1 cellular context compared by ENCODE assay signal in genomic region chr4:82423245-82424054, GRCh38.
TF ChIP-seq lines count a peak whose summit lies in the region.

No MANE protein-coding gene starts in this region.

TF ChIP-seq in H1, 55 proteins besides CTCF, POLR2A, EP300 and RAD21:
- no peak for TF ChIP-seq MAFK (IDR thresholded peaks at IDR 0.05; ENCODE audit: low read depth, low read length)
- TF ChIP-seq CBX8 (IDR thresholded peaks at IDR 0.05; ENCODE audit: borderline replicate concordance, low read depth, low read length) = no peak
- TF ChIP-seq CHD1 (IDR thresholded peaks at IDR 0.05; ENCODE audit: low read depth, low read length) = no peak
- TF ChIP-seq KDM4A (IDR thresholded peaks at IDR 0.05; ENCODE audit: low read depth, low read length, severe bottlenecking) = no peak
- no peak for TF ChIP-seq CEBPB (IDR thresholded peaks at IDR 0.05; ENCODE audit: low read depth, low read length)
- no peak for TF ChIP-seq EGR1 (IDR thresholded peaks at IDR 0.05; ENCODE audit: borderline replicate concordance, low read depth, low read length)
- no peak for TF ChIP-seq SIX5 (IDR thresholded peaks at IDR 0.05; ENCODE audit: low read depth, low read length)
- no peak for TF ChIP-seq POU5F1 (IDR thresholded peaks at IDR 0.05; ENCODE audit: low read depth, low read length)
- TF ChIP-seq EZH2 (IDR thresholded peaks at IDR 0.05; ENCODE audit: low read depth, low read length, severe bottlenecking) = no peak
- TF ChIP-seq CHD7 (IDR thresholded peaks at IDR 0.05; ENCODE audit: insufficient replicate concordance, low read length) = peak; percentile 23
- TF ChIP-seq SIN3A (conservative IDR thresholded peaks at IDR 0.05 in 1 of 2, IDR thresholded peaks at IDR 0.05 in 1 of 2; ENCODE audit: low read depth in 1 of 2, low read length in 2 of 2) = 0 out of 4 replicates have a peak, but pooled peaks of 1 of the 2 experiments have one; percentile 20
- no peak for TF ChIP-seq BRCA1 (IDR thresholded peaks at IDR 0.05; ENCODE audit: low read depth, low read length)
- no peak for TF ChIP-seq TEAD4 (IDR thresholded peaks at IDR 0.05; ENCODE audit: low read depth, low read length)
- no peak for TF ChIP-seq SP1 (IDR thresholded peaks at IDR 0.05; ENCODE audit: low read depth, low read length)
- no peak for TF ChIP-seq CBX5 (IDR thresholded peaks at IDR 0.05; ENCODE audit: low read depth, low read length)
- no peak for TF ChIP-seq HDAC6 (IDR thresholded peaks at IDR 0.05; ENCODE audit: low read depth, low read length)
- TF ChIP-seq POLR2AphosphoS5 (IDR thresholded peaks at IDR 0.05; ENCODE audit: low read depth, low read length) = peak; percentile 95
- no peak for TF ChIP-seq TBP (IDR thresholded peaks at IDR 0.05; ENCODE audit: low read depth, low read length)
- no peak for TF ChIP-seq SIRT6 (IDR thresholded peaks at IDR 0.05; ENCODE audit: low read length)
- no peak for TF ChIP-seq RXRA (IDR thresholded peaks at IDR 0.05; ENCODE audit: insufficient read depth, low read depth, low read length)
- no peak for TF ChIP-seq ATF3 (IDR thresholded peaks at IDR 0.05; ENCODE audit: insufficient read depth, low read depth, low read length)
- TF ChIP-seq BACH1 (IDR thresholded peaks at IDR 0.05; ENCODE audit: low read length) = no peak
- TF ChIP-seq TAF7 (optimal IDR thresholded peaks at IDR 0.05; ENCODE audit: borderline replicate concordance, low read depth, low read length) = peak; percentile 16
TF ChIP-seq in H1: peak in this region for 4.
